8 cellular contexts compared by ENCODE assay signal in genomic region chr2:121080013-121080772, GRCh38.
DNase-seq lines count a peak whose midpoint lies in the region; ATAC-seq and TF ChIP-seq lines count a peak whose summit lies in the region.

No MANE protein-coding gene starts in this region.

- no peaks in the 10 kb centered on the region for H3K36me3 ChIP-seq in stomach

- WGBS in stomach, 5 donors: 25 to 32% (median 28%) methylated on average over 8 of the region's 8 CpGs

- peak; percentile 50 for DNase-seq in activated CD4-positive, CD25-positive, alpha-beta regulatory T cell treated with anti-CD3 and anti-CD28 coated beads, Interleukin-2, amount 50 U/mL, for 72 hours
- DNase-seq in NCI-H1092 treated with DMSO at 0.1 percent for 48 hours (lab: John Stamatoyannopoulos, UW): peak; percentile 53
- peak; percentile 43 for DNase-seq in dedifferentiated amniotic fluid mesenchymal stem cell (ENCODE audit: extremely low spot score)
- peak; percentile 76 for DNase-seq in medulla oblongata (ENCODE audit: extremely low spot score)
- DNase-seq in stomach: peak; percentile 69

- H3K4me3 ChIP-seq in WI38 (ENCODE audit: low read depth, low read length): no peak overlapping the region
- H3K4me3 ChIP-seq in stomach: no peak overlapping the region

- TF ChIP-seq POLR2A in stomach (IDR thresholded peaks at IDR 0.05): no peak

- H3K9me3 ChIP-seq in stomach: no peaks in the 10 kb centered on the region

- H3K27ac ChIP-seq in stomach: no peak overlapping the region

- TF ChIP-seq CTCF in WI38 (IDR thresholded peaks at IDR 0.05; ENCODE audit: low read depth, low read length) (peak; percentile 77), stomach (IDR thresholded peaks at IDR 0.05) (peak in 5 of 7 experiments; percentile 73 to 95 (median 91))

- ATAC-seq in activated CD4-positive, CD25-positive, alpha-beta regulatory T cell treated with anti-CD3 and anti-CD28 coated beads, Interleukin-2, amount 50 U/mL, for 24 hours: no peak
- no peak for ATAC-seq in GM18502 (IDR thresholded peaks at IDR 0.05; ENCODE audit: poor library complexity, unreplicated experiment)

- peaks cover 0 to 64% (median 17%) of the 10 kb centered on the region in 3 donors for H3K27me3 ChIP-seq in stomach

- H3K4me1 ChIP-seq in stomach: peaks cover 6 to 18% (median 10%) of the 10 kb centered on the region in 4 donors

- no peak for TF ChIP-seq EP300 in stomach (IDR thresholded peaks at IDR 0.05)

- intact Hi-C loops in stomach (cut with DNase I; ENCODE audit: low total_unique reads): no loop called here
